Comparison of ENCODE assay signal across 8 cellular contexts in genomic region chr3:143433787-143434378, GRCh38.
DNase-seq lines count a peak whose midpoint lies in the region; ATAC-seq and TF ChIP-seq lines count a peak whose summit lies in the region.

No MANE protein-coding gene starts in this region.

- no peak overlapping the region for H3K4me3 ChIP-seq in HFF-Myc (replicated peaks; ENCODE audit: low read depth, low read length)
- H3K4me3 ChIP-seq in astrocyte of the spinal cord (ENCODE audit: low read depth, low read length) = no peak overlapping the region
- no peak overlapping the region for H3K4me3 ChIP-seq in osteoblast (ENCODE audit: insufficient read depth, low read length)

- ATAC-seq in HG02973 (IDR thresholded peaks at IDR 0.05; ENCODE audit: unreplicated experiment) = no peak

- TF ChIP-seq CTCF in HFF-Myc (IDR thresholded peaks at IDR 0.05; ENCODE audit: low read depth, low read length, missing control alignments) (peak; percentile 59), astrocyte of the spinal cord (IDR thresholded peaks at IDR 0.05; ENCODE audit: low read depth, low read length) (peak; percentile 43), osteoblast (IDR thresholded peaks at IDR 0.05; ENCODE audit: extremely low read depth, low read depth, low read length) (peak; percentile 56)

- H2AFZ ChIP-seq in osteoblast (ENCODE audit: low read length) = no peak overlapping the region

- no peaks in the 10 kb centered on the region for H3K9me3 ChIP-seq in osteoblast (ENCODE audit: low read depth, low read length)

- no peaks in the 10 kb centered on the region for H3K79me2 ChIP-seq in osteoblast (ENCODE audit: insufficient read depth, low read length)

- peaks cover 10% of the 10 kb centered on the region for H3K4me1 ChIP-seq in osteoblast (ENCODE audit: insufficient read depth, low read length)

- DNase-seq in NCI-H2029 treated with DMSO at 0.1 percent for 48 hours (lab: John Stamatoyannopoulos, UW) = peak; percentile 6
- DNase-seq in NCI-H2029 (lab: John Stamatoyannopoulos, UW) = no peak
- DNase-seq in HFF-Myc (ENCODE audit: extremely low read depth, low read depth) = no peak
- DNase-seq in astrocyte of the spinal cord (ENCODE audit: low read depth, low spot score) = no peak
- DNase-seq in osteoblast (ENCODE audit: insufficient read length, low spot score, missing footprints) = peak; percentile 21
- DNase-seq in NCI-H2081 (lab: John Stamatoyannopoulos, UW) = no peak
- no peak for DNase-seq in NCI-H1105 (lab: John Stamatoyannopoulos, UW)

- in situ Hi-C loops in astrocyte of the spinal cord (cut with HindIII; ENCODE audit: low sequenced_read_pairs) = no loop called here

- H3K36me3 ChIP-seq in osteoblast (ENCODE audit: insufficient read depth, low read length) = no peaks in the 10 kb centered on the region

- H3K4me2 ChIP-seq in osteoblast (ENCODE audit: insufficient read depth, low read length) = no peak overlapping the region

- no peak overlapping the region for H3K27ac ChIP-seq in osteoblast (ENCODE audit: low read depth, low read length)

- no peaks in the 10 kb centered on the region for H4K20me1 ChIP-seq in osteoblast (ENCODE audit: insufficient read depth, low read length)

- H3K27me3 ChIP-seq in osteoblast (ENCODE audit: insufficient read depth, low read length) = no peaks in the 10 kb centered on the region

Comparison
In these comparisons a context has a peak if more than half of its experiments do, and no peak if none do; other contexts are left out.
1. DNase-seq: peak in NCI-H2029 treated with DMSO at 0.1 percent for 48 hours (single experiment) and osteoblast (single experiment); none in NCI-H2029 (single experiment), HFF-Myc (single experiment), astrocyte of the spinal cord (single experiment), NCI-H2081 (0 of 2) and NCI-H1105 (single experiment).
2. Peak in every context shown above with its lines, with median percentiles within 50 percentile points of each other: CTCF ChIP-seq.